Comparison of ENCODE assay signal across 19 cellular contexts in the genomic region with DNA sequence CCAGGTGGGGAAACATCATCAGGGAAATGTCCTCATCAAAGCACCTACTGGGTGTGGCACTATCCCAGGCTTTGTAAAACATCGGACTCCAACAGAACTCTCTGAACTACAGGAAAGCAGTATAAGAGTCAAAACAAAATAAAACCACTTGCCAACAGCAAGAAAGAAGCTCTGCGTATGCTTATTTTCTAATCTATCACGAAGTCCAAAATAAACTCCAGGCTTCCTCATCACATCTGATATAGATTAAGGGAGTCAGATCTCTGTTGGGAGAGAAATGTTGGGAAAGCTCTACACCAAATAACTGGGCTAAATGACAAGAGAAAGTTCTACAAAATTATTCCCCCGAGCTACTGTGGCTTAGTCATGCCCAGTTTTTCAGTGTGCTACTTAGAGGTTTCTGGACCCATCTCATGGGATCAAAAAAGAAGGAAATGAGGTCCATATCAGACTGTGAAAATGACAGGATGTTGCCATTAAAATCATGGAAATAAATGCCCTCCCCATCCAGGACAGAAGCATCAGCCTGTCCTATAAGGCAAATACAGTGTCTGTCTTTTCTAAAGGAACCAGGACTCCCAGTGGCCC.
A peak's percentile ranks its signal among the peaks of the same experiment; 100 is the strongest.
DNase-seq lines count a peak whose midpoint lies in the region; ATAC-seq and TF ChIP-seq lines count a peak whose summit lies in the region.
"Had no signal": no experiment of that assay in that cellular context is flagged by ENCODE, and none has a peak within 500 bp of the region (broad histone marks: within the 10 kb centered on the region; RNA-seq: fewer than 3 reads in every experiment).

No MANE protein-coding gene starts in this region.

- H3K27ac ChIP-seq in psoas muscle, result no peak overlapping the region
- no peak overlapping the region for H3K27ac ChIP-seq in effector memory CD4-positive, alpha-beta T cell (ENCODE audit: insufficient read depth, low read length, poor library complexity, severe bottlenecking)
- H3K27ac ChIP-seq: RWPE1, stomach had no signal

- H3K4me3 ChIP-seq in astrocyte of the cerebellum (ENCODE audit: low read depth, low read length) (no peak overlapping the region), psoas muscle (no peak overlapping the region)
- H3K4me3 ChIP-seq in effector memory CD4-positive, alpha-beta T cell (ENCODE audit: insufficient read depth, low read depth, low read length, poor library complexity, severe bottlenecking), result no peak overlapping the region
- H3K4me3 ChIP-seq: MG63, stomach had no signal

- no peaks in the 10 kb centered on the region for H3K27me3 ChIP-seq in psoas muscle (ENCODE audit: insufficient read depth in 3 of 3, low read length in 2 of 3)
- no peaks in the 10 kb centered on the region for H3K27me3 ChIP-seq in effector memory CD4-positive, alpha-beta T cell (replicated peaks; ENCODE audit: control insufficient read depth, insufficient read depth, low read length, poor library complexity, severe bottlenecking)
- H3K27me3 ChIP-seq: MG63, stomach had no signal

- DNase-seq in AG09319 (ENCODE audit: extremely low read depth, low read depth) (peak; percentile 50), astrocyte of the cerebellum (ENCODE audit: low read depth) (peak; percentile 23), Right ventricle myocardium superior (no peak), psoas muscle (no peak), NCI-H526 treated with DMSO at 0.1 percent for 48 hours (lab: John Stamatoyannopoulos, UW) (no peak), glomerular visceral epithelial cell (ENCODE audit: extremely low spot score) (no peak), COLO668 (lab: John Stamatoyannopoulos, UW; ENCODE audit: unreplicated experiment) (no peak)
- DNase-seq in effector memory CD4-positive, alpha-beta T cell, result no peak
- DNase-seq: ACHN; activated CD4-positive, alpha-beta T cell treated with anti-CD3 and anti-CD28 coated beads for 36 hours; activated T-cell treated with anti-CD3 and anti-CD28 coated beads, Interleukin-2, amount 50 U/mL, for 24 hours; effector CD4-positive, alpha-beta T cell; MG63; NCI-H2029; nephron progenitor cell; small intestine; stomach had no signal

- ATAC-seq in Right ventricle myocardium superior (ENCODE audit: poor library complexity), result peak; percentile 85
- peak in 3 of 4 donors; percentile 46 to 58 (median 48) for ATAC-seq in psoas muscle
- ATAC-seq: activated CD4-positive, alpha-beta T cell treated with anti-CD3 and anti-CD28 coated beads for 36 hours; left lobe of liver had no signal

- TF ChIP-seq CTCF in AG09319 (IDR thresholded peaks at IDR 0.05; ENCODE audit: low read depth, low read length) (no peak), astrocyte of the cerebellum (IDR thresholded peaks at IDR 0.05; ENCODE audit: low read depth, low read length, missing control alignments) (no peak), psoas muscle (IDR thresholded peaks at IDR 0.05) (no peak)

- 17 to 29% (median 17%) methylated on average over 4 of the region's 4 CpGs for WGBS in psoas muscle, 3 donors

- in situ Hi-C loops in astrocyte of the cerebellum (cut with HindIII; ENCODE audit: low sequenced_read_pairs), result no loop called here

- no peaks in the 10 kb centered on the region for H3K9me3 ChIP-seq in psoas muscle
- H3K9me3 ChIP-seq in effector memory CD4-positive, alpha-beta T cell (ENCODE audit: control insufficient read depth, low read length), result no peaks in the 10 kb centered on the region
- H3K9me3 ChIP-seq: MG63, stomach had no signal

- no peaks in the 10 kb centered on the region for H3K4me1 ChIP-seq in psoas muscle
- no peaks in the 10 kb centered on the region for H3K4me1 ChIP-seq in effector memory CD4-positive, alpha-beta T cell (ENCODE audit: control insufficient read depth, insufficient read depth, low read length, poor library complexity, severe bottlenecking)

- intact Hi-C loops in Right ventricle myocardium superior (cut with DNase I) (no loop called here), psoas muscle (cut with DNase I) (no loop called here)

- H3K36me3 ChIP-seq in psoas muscle (ENCODE audit: insufficient read depth in 1 of 2, low read depth in 1 of 2), result no peaks in the 10 kb centered on the region
- no peaks in the 10 kb centered on the region for H3K36me3 ChIP-seq in effector memory CD4-positive, alpha-beta T cell (ENCODE audit: control insufficient read depth, insufficient read depth, low read length)
- H3K36me3 ChIP-seq: MG63, stomach had no signal

Comparison
In these comparisons a context has a peak if more than half of its experiments do, and no peak if none do; other contexts are left out.
1. DNase-seq: peak in AG09319 (single experiment) and astrocyte of the cerebellum (single experiment); none in Right ventricle myocardium superior (single experiment), psoas muscle (0 of 2), NCI-H526 treated with DMSO at 0.1 percent for 48 hours (single experiment), effector memory CD4-positive, alpha-beta T cell (0 of 3), glomerular visceral epithelial cell (single experiment) and COLO668 (single experiment).